Comparison of ENCODE assay signal across 1 cellular context in the genomic region with DNA sequence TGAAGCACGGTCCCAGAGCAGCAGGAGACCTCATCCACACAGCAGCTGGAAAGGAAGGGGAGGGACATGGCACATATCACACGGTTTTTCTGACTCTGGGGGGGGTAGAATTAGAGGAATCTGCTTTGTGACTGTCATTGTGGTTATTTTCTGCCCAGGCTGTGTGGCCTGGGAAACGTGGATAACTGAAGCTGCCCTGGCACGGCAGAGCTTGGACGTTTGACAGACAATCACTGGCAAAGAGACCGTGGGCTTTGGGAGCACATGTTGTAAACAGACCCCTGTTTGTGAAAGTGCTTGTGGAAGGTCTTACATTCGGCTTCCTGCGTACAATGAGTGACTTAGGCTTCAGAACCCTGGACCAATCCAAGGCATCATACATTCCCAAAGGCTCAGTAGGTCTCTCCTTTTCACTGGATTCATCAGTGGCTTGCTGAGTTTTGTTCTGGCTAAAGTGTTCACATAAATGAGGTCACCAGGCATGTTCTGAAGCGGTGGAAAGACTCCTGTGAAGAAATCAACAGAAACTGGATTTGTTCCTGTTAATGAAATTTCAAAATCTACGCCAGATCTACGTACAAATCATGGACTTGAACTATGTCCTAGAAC.
TF ChIP-seq lines count a peak whose summit lies in the region.

No MANE protein-coding gene starts in this region.

TF ChIP-seq in GM23338, 12 proteins besides CTCF, POLR2A, EP300 and RAD21 (continued from another document):
- TF ChIP-seq, protein P1, sequence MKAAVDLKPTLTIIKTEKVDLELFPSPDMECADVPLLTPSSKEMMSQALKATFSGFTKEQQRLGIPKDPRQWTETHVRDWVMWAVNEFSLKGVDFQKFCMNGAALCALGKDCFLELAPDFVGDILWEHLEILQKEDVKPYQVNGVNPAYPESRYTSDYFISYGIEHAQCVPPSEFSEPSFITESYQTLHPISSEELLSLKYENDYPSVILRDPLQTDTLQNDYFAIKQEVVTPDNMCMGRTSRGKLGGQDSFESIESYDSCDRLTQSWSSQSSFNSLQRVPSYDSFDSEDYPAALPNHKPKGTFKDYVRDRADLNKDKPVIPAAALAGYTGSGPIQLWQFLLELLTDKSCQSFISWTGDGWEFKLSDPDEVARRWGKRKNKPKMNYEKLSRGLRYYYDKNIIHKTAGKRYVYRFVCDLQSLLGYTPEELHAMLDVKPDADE (IDR thresholded peaks at IDR 0.05) = no peak
- no peak for TF ChIP-seq POLR2AphosphoS5 (IDR thresholded peaks at IDR 0.05; ENCODE audit: low read depth)
